In the genomic region with DNA sequence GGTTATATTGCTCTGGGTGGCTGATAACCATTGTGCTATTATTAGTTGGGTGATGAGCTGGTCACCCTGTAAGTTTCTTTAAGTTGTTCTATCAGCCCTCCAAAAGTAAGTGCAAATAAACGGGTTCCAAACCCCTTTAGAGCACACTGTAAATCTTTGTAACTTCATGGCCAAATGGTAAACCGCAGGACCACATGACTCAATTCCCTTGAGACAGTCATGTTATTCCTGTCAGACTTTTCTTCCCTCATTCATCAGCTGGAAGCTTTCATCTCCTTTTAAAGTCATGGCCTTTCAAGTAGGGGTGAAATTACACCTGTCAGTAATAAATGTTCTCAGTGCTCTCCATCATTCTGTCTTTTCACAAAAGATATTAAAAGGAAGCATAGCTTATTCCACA, we compare ENCODE assay signal across 10 cellular contexts.
A peak's percentile ranks its signal among the peaks of the same experiment; 100 is the strongest.
DNase-seq lines count a peak whose midpoint lies in the region; ATAC-seq and TF ChIP-seq lines count a peak whose summit lies in the region.
"Had no signal": no experiment of that assay in that cellular context is flagged by ENCODE, and none has a peak within 500 bp of the region (broad histone marks: within the 10 kb centered on the region; RNA-seq: fewer than 3 reads in every experiment).

No MANE protein-coding gene starts in this region.

- peaks cover 7 to 8% of the 10 kb centered on the region in 2 experiments for H3K4me1 Mint-ChIP-seq in H9
- peaks cover 6% of the 10 kb centered on the region for H3K4me1 Mint-ChIP-seq in activated naive CD4-positive, alpha-beta T cell treated with anti-CD3 and anti-CD28 coated beads for 36 hours (ENCODE audit: low read depth)

- no peak overlapping the region for H2BK15ac ChIP-seq in H9 (ENCODE audit: low read depth, low read length)

- H3K27me3 ChIP-seq in foreskin keratinocyte (peaks cover 27% of the 10 kb centered on the region), H9 (ENCODE audit: insufficient read depth, low read length) (no peaks in the 10 kb centered on the region), HAP-1 (ENCODE audit: low read depth) (no peaks in the 10 kb centered on the region)

- H3K4ac ChIP-seq in H9 (ENCODE audit: low read depth, low read length) = no peak overlapping the region

- H3K4me2 ChIP-seq in H9 (ENCODE audit: insufficient read depth, insufficient read length, low read length) = no peak overlapping the region

- no peaks in the 10 kb centered on the region for H3K9me3 ChIP-seq in H9 (ENCODE audit: control insufficient read depth, low read depth, low read length)
- H3K9me3 ChIP-seq in HAP-1 = no peaks in the 10 kb centered on the region

- H2BK120ac ChIP-seq in H9 (ENCODE audit: low read depth, low read length, poor library complexity, severe bottlenecking) = no peak overlapping the region

- H2BK20ac ChIP-seq in H9 (ENCODE audit: low read depth, low read length, poor library complexity, severe bottlenecking) = no peak overlapping the region

- H3K36me3 ChIP-seq in HAP-1 (replicated peaks) = no peaks in the 10 kb centered on the region

- H3K27me3 Mint-ChIP-seq in H9 (ENCODE audit: low read depth) = peaks cover 3% of the 10 kb centered on the region
- H3K27me3 Mint-ChIP-seq in activated naive CD4-positive, alpha-beta T cell treated with anti-CD3 and anti-CD28 coated beads for 36 hours (ENCODE audit: low read depth) = no peaks in the 10 kb centered on the region

- H4K20me1 ChIP-seq in H9 (ENCODE audit: control insufficient read depth, insufficient read depth, insufficient read length) = no peaks in the 10 kb centered on the region

- no peak overlapping the region for H2AK5ac ChIP-seq in H9 (ENCODE audit: insufficient read length, low read length)

- H3K14ac ChIP-seq in H9 (ENCODE audit: insufficient read depth, low read length) = no peak overlapping the region

- no peak overlapping the region for H4K91ac ChIP-seq in H9 (ENCODE audit: insufficient read length, low read depth, low read length)

- H4K5ac ChIP-seq in H9 (ENCODE audit: insufficient read length, low read depth, low read length) = no peak overlapping the region

- CTCF ChIA-PET in activated naive CD4-positive, alpha-beta T cell treated with anti-CD3 and anti-CD28 coated beads for 36 hours (lab: Charles Lee) = no interaction called here

- H2BK5ac ChIP-seq in H9 (ENCODE audit: insufficient read length, low read length) = no peak overlapping the region

- H2AFZ ChIP-seq in H9 (ENCODE audit: low read length) = no peak overlapping the region

- no peak overlapping the region for H3K18ac ChIP-seq in H9 (ENCODE audit: insufficient read length, low read depth, low read length)

- H3K9me3 Mint-ChIP-seq in H9 = no peaks in the 10 kb centered on the region
- H3K9me3 Mint-ChIP-seq in activated naive CD4-positive, alpha-beta T cell treated with anti-CD3 and anti-CD28 coated beads for 36 hours = no peaks in the 10 kb centered on the region

- H3K36me3 Mint-ChIP-seq in H9 (ENCODE audit: insufficient read depth in 1 of 3, low read depth in 3 of 3) = no peaks in the 10 kb centered on the region
- H3K36me3 Mint-ChIP-seq in activated naive CD4-positive, alpha-beta T cell treated with anti-CD3 and anti-CD28 coated beads for 36 hours (ENCODE audit: low read depth) = no peaks in the 10 kb centered on the region

- H3K4me3 ChIP-seq in HAP-1 = no peak overlapping the region

- DNase-seq in GM04504 (ENCODE audit: low read depth) (peak; percentile 12), HT-29 (ENCODE audit: low spot score) (peak; percentile 67), foreskin keratinocyte (peak in 1 of 2 donors; percentile 33), H9 (no peak), left ventricle myocardium superior (no peak), HAP-1 (ENCODE audit: low spot score in 2 of 2) (no peak)
- no peak for DNase-seq in activated naive CD4-positive, alpha-beta T cell treated with anti-CD3 and anti-CD28 coated beads for 36 hours
- DNase-seq: amygdala had no signal

- H3K4me3 Mint-ChIP-seq in H9 = no peak overlapping the region
- no peak overlapping the region for H3K4me3 Mint-ChIP-seq in activated naive CD4-positive, alpha-beta T cell treated with anti-CD3 and anti-CD28 coated beads for 36 hours

- no peak overlapping the region for H3K23ac ChIP-seq in H9 (ENCODE audit: insufficient read length, low read depth, low read length)

- H3K23me2 ChIP-seq in H9 (ENCODE audit: insufficient read length, low read depth, low read length, poor library complexity, severe bottlenecking) = no peaks in the 10 kb centered on the region

- in situ Hi-C loops in HAP-1 (cut with MboI; ENCODE audit: low sequenced_read_pairs) = no loop called here

- H3K9ac ChIP-seq in H9 (ENCODE audit: extremely low read depth, insufficient read length, low read length) = no peak overlapping the region

- H3K56ac ChIP-seq in H9 (ENCODE audit: insufficient read length, low read depth, low read length) = no peak overlapping the region

- ATAC-seq in GM21717 (IDR thresholded peaks at IDR 0.05; ENCODE audit: unreplicated experiment) = peak; percentile 91
- peak; percentile 47 for ATAC-seq in foreskin keratinocyte
- ATAC-seq in left ventricle myocardium superior = no peak

- no peak overlapping the region for H4K8ac ChIP-seq in H9 (replicated peaks; ENCODE audit: insufficient read length, low read depth, low read length)

- H3K27ac Mint-ChIP-seq in H9 = no peak overlapping the region
- H3K27ac Mint-ChIP-seq in activated naive CD4-positive, alpha-beta T cell treated with anti-CD3 and anti-CD28 coated beads for 36 hours = no peak overlapping the region

- no CpG with 5 or more reads among the region's 2 CpGs for WGBS in H9 (ENCODE audit: extremely low coverage, insufficient read length, low lambda C conversion rate)

- H2BK12ac ChIP-seq in H9 (ENCODE audit: insufficient read length, low read depth, low read length) = no peak overlapping the region

- no peak overlapping the region for H3T11ph ChIP-seq in H9 (ENCODE audit: low read length)

- no peak overlapping the region for H3K27ac ChIP-seq in foreskin keratinocyte
- no peak overlapping the region for H3K27ac ChIP-seq in H9 (ENCODE audit: insufficient read length, low read depth, low read length)
- H3K27ac ChIP-seq: HL-60 had no signal

- H3K79me2 ChIP-seq in H9 (ENCODE audit: insufficient read depth, low read length) = no peaks in the 10 kb centered on the region

- TF ChIP-seq CTCF in foreskin keratinocyte (conservative IDR thresholded peaks at IDR 0.05) (no peak), H9 (conservative IDR thresholded peaks at IDR 0.05) (no peak)

- intact Hi-C loops in activated naive CD4-positive, alpha-beta T cell treated with anti-CD3 and anti-CD28 coated beads for 36 hours (cut with micrococcal nuclease) = loop anchor here (10.0 kb wide), 1 partner anchor 424 kb away; a partner anchor contains a TSS
- intact Hi-C loops in left ventricle myocardium superior (cut with micrococcal nuclease) = no loop called here

- no peaks in the 10 kb centered on the region for H3K79me1 ChIP-seq in H9 (ENCODE audit: insufficient read depth, low read depth, low read length, poor library complexity, severe bottlenecking)

- H3K4me1 ChIP-seq in foreskin keratinocyte (no peaks in the 10 kb centered on the region), H9 (ENCODE audit: insufficient read depth, low read length) (no peaks in the 10 kb centered on the region), HAP-1 (no peaks in the 10 kb centered on the region)

Comparison
In these comparisons a context has a peak if more than half of its experiments do, and no peak if none do; other contexts are left out.
1. DNase-seq: peak in GM04504 (single experiment) and HT-29 (single experiment); none in H9 (single experiment), activated naive CD4-positive, alpha-beta T cell treated with anti-CD3 and anti-CD28 coated beads for 36 hours (single experiment), left ventricle myocardium superior (single experiment) and HAP-1 (0 of 2).